ENCODE assay signal across 1 cellular context in the genomic region with DNA sequence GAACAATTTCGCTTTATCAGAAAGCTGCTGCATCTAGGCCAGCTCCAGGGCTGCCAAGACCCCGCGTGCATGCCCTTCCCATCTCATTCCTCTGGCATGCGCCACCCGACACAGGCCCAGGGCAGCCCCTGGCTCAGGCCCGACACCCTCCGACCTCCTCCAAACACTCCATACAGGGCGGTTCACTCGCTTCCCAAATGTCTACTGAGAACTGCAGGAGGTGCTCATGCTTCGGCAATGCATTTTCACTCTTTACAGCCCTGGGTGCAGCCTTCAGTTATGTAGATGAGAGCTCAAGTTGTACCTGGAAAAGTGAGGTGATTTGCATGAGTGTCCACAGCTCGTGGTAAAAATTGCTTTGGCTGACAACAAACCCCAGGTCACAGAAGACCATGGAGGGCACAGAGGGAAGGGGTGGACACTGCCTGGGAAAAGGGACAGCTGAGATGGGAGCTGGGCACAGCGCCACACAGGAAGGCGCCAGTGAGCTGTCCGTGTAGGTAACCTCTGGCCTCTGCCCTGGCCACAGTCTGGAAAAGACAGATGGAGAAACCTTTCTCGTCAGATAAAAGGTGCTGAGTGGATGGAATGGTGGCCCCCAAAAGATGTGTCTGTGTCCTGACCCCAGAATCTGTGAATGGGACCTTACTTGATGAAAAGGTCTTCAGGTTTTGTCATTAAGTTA.
TF ChIP-seq lines count a peak whose summit lies in the region.

No MANE protein-coding gene starts in this region.

TF ChIP-seq in WTC11, 78 proteins besides CTCF, POLR2A, EP300 and RAD21 (continued from another document):
- TF ChIP-seq AR (CRISPR knock-in tag; IDR thresholded peaks at IDR 0.05) (no peak), JUN (CRISPR knock-in tag; IDR thresholded peaks at IDR 0.05) (no peak), ATF1 (CRISPR knock-in tag; IDR thresholded peaks at IDR 0.05) (no peak), ELF4 (CRISPR knock-in tag; IDR thresholded peaks at IDR 0.05; ENCODE audit: low read depth) (no peak), SP1 (CRISPR knock-in tag; conservative IDR thresholded peaks at IDR 0.05) (no peak)
- TF ChIP-seq, protein P1, sequence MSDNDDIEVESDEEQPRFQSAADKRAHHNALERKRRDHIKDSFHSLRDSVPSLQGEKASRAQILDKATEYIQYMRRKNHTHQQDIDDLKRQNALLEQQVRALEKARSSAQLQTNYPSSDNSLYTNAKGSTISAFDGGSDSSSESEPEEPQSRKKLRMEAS (CRISPR knock-in tag; IDR thresholded peaks at IDR 0.05) = no peak
TF ChIP-seq in WTC11: peak in this region for 0.
